20 cellular contexts compared by ENCODE assay signal in genomic region chr3:33941804-33942203, GRCh38.
DNase-seq lines count a peak whose midpoint lies in the region; ATAC-seq and TF ChIP-seq lines count a peak whose summit lies in the region.
"Had no signal": no experiment of that assay in that cellular context is flagged by ENCODE, and none has a peak within 500 bp of the region (broad histone marks: within the 10 kb centered on the region; RNA-seq: fewer than 3 reads in every experiment).

No MANE protein-coding gene starts in this region.

- H3K4me2 ChIP-seq in MM.1S (ENCODE audit: low read depth, low read length), result no peak overlapping the region

- H4K20me1 ChIP-seq in MM.1S (ENCODE audit: insufficient read depth, low read length), result no peaks in the 10 kb centered on the region

- POLR2A ChIA-PET in CD4-positive, alpha-beta T cell (lab: Charles Lee), result no interaction called here

- TF ChIP-seq CTCF in MM.1S (IDR thresholded peaks at IDR 0.05; ENCODE audit: low read length), result no peak
- TF ChIP-seq CTCF in CD4-positive, alpha-beta T cell (IDR thresholded peaks at IDR 0.05), result no peak
- TF ChIP-seq CTCF in osteocyte (IDR thresholded peaks at IDR 0.05), result no peak

- no peak for DNase-seq in activated naive CD4-positive, alpha-beta T cell treated with anti-CD3 and anti-CD28 coated beads, Interleukin-2, amount 50 U/mL, for 72 hours (ENCODE audit: low spot score in 2 of 2)
- no peak for DNase-seq in activated naive CD4-positive, alpha-beta T cell (lab: John Stamatoyannopoulos, UW)
- DNase-seq in MM.1S (peak; percentile 43), activated gamma-delta T cell treated with Interleukin-2 at 50 U/mL for 16 hours (no peak), osteocyte (ENCODE audit: extremely low spot score, unreplicated experiment) (no peak)
- no peak for DNase-seq in CD4-positive, alpha-beta T cell
- DNase-seq in activated CD8-positive, alpha-beta memory T cell treated with anti-CD3 and anti-CD28 coated beads, Interleukin-2, amount 50 U/mL, for 4 hours, result no peak
- DNase-seq: amniotic stem cell; C1 segment of cervical spinal cord; DMS153; effector memory CD4-positive, alpha-beta T cell; KG1; NCI-H1092; NCI-H2107; NCI-H69; SIG-M5; WERI-Rb-1 had no signal

- H3K4me1 Mint-ChIP-seq in CD4-positive, alpha-beta T cell (ENCODE audit: low read depth), result no peaks in the 10 kb centered on the region
- H3K4me1 Mint-ChIP-seq in osteocyte (ENCODE audit: unreplicated experiment), result peaks cover 10% of the 10 kb centered on the region

- H3K36me3 ChIP-seq in MM.1S (replicated peaks; ENCODE audit: insufficient read depth, low read length), result no peaks in the 10 kb centered on the region
- H3K36me3 ChIP-seq: WERI-Rb-1 had no signal

- ATAC-seq in activated naive CD4-positive, alpha-beta T cell treated with anti-CD3 and anti-CD28 coated beads, Interleukin-2, amount 50 U/mL, for 72 hours, result peak; percentile 85 to 90
- peak; percentile 60 for ATAC-seq in HG02571 (IDR thresholded peaks at IDR 0.05; ENCODE audit: unreplicated experiment)
- no peak for ATAC-seq in CD4-positive, alpha-beta T cell (ENCODE audit: poor library complexity)

- no peaks in the 10 kb centered on the region for H3K9me3 ChIP-seq in MM.1S (replicated peaks; ENCODE audit: insufficient read depth, low read length)
- H3K9me3 ChIP-seq in CD4-positive, alpha-beta T cell (ENCODE audit: control insufficient read depth, low read length), result no peaks in the 10 kb centered on the region

- no peak overlapping the region for H3K27ac ChIP-seq in MM.1S (ENCODE audit: low read length)
- no peak overlapping the region for H3K27ac ChIP-seq in CD4-positive, alpha-beta T cell (ENCODE audit: low read depth, low read length)
- H3K27ac ChIP-seq: WERI-Rb-1 had no signal

- H3K9ac ChIP-seq in MM.1S (ENCODE audit: low read length), result no peak overlapping the region

- peaks cover 8% of the 10 kb centered on the region for H3K4me1 ChIP-seq in MM.1S (ENCODE audit: low read length)

- peaks cover 5% of the 10 kb centered on the region for H3K27me3 Mint-ChIP-seq in CD4-positive, alpha-beta T cell
- peaks cover 23% of the 10 kb centered on the region for H3K27me3 Mint-ChIP-seq in osteocyte (ENCODE audit: unreplicated experiment)

- intact Hi-C loops in CD4-positive, alpha-beta T cell (cut with DNase I, micrococcal nuclease), result no loop called here

- no peaks in the 10 kb centered on the region for H3K79me2 ChIP-seq in MM.1S (ENCODE audit: low read length)

- no peaks in the 10 kb centered on the region for H3K36me3 Mint-ChIP-seq in activated naive CD4-positive, alpha-beta T cell treated with anti-CD3 and anti-CD28 coated beads, Interleukin-2, amount 50 U/mL, for 72 hours
- H3K36me3 Mint-ChIP-seq in CD4-positive, alpha-beta T cell (ENCODE audit: low read depth), result no peaks in the 10 kb centered on the region
- no peaks in the 10 kb centered on the region for H3K36me3 Mint-ChIP-seq in osteocyte (ENCODE audit: unreplicated experiment)

- H3K27me3 ChIP-seq in MM.1S (replicated peaks; ENCODE audit: insufficient read depth, low read length), result no peaks in the 10 kb centered on the region
- no peaks in the 10 kb centered on the region for H3K27me3 ChIP-seq in CD4-positive, alpha-beta T cell (ENCODE audit: control insufficient read depth, insufficient read depth, low read length)

- no peak overlapping the region for H3K27ac Mint-ChIP-seq in activated naive CD4-positive, alpha-beta T cell treated with anti-CD3 and anti-CD28 coated beads, Interleukin-2, amount 50 U/mL, for 72 hours
- H3K27ac Mint-ChIP-seq in CD4-positive, alpha-beta T cell, result no peak overlapping the region
- H3K27ac Mint-ChIP-seq in osteocyte (ENCODE audit: unreplicated experiment), result no peak overlapping the region
- H3K27ac Mint-ChIP-seq: T-helper 1 cell treated with Interleukin-12 subunit alpha and Interleukin-12 subunit beta and Interleukin-4 antibody, amounts not matched to agents 30 μg/mL and 1 μg/mL, for 36 hours had no signal

- H3K4me3 Mint-ChIP-seq in CD4-positive, alpha-beta T cell, result no peak overlapping the region
- no peak overlapping the region for H3K4me3 Mint-ChIP-seq in osteocyte (ENCODE audit: unreplicated experiment)
- H3K4me3 Mint-ChIP-seq: central memory CD8-positive, alpha-beta T cell; T-helper 1 cell treated with Interleukin-12 subunit alpha and Interleukin-12 subunit beta and Interleukin-4 antibody, amounts not matched to agents 30 μg/mL and 1 μg/mL, for 36 hours had no signal

- no peak overlapping the region for H2AFZ ChIP-seq in MM.1S (ENCODE audit: low read length)

- no peaks in the 10 kb centered on the region for H3K9me3 Mint-ChIP-seq in activated naive CD4-positive, alpha-beta T cell treated with anti-CD3 and anti-CD28 coated beads, Interleukin-2, amount 50 U/mL, for 72 hours
- no peaks in the 10 kb centered on the region for H3K9me3 Mint-ChIP-seq in CD4-positive, alpha-beta T cell
- peaks cover 5% of the 10 kb centered on the region for H3K9me3 Mint-ChIP-seq in osteocyte (ENCODE audit: unreplicated experiment)
- H3K9me3 Mint-ChIP-seq: central memory CD8-positive, alpha-beta T cell; T-helper 1 cell treated with Interleukin-12 subunit alpha and Interleukin-12 subunit beta and Interleukin-4 antibody, amounts not matched to agents 30 μg/mL and 1 μg/mL, for 36 hours had no signal

- H3F3A ChIP-seq in MM.1S (ENCODE audit: insufficient read depth, low read length), result no peaks in the 10 kb centered on the region

- H3K4me3 ChIP-seq in MM.1S (ENCODE audit: low read length), result no peak overlapping the region

- CTCF ChIA-PET in CD4-positive, alpha-beta T cell (lab: Charles Lee), result no interaction called here

- H3K9me2 ChIP-seq in MM.1S (replicated peaks; ENCODE audit: insufficient read depth, low read length), result no peaks in the 10 kb centered on the region
